Comparison of ENCODE assay signal across 2 cellular contexts in the genomic region with DNA sequence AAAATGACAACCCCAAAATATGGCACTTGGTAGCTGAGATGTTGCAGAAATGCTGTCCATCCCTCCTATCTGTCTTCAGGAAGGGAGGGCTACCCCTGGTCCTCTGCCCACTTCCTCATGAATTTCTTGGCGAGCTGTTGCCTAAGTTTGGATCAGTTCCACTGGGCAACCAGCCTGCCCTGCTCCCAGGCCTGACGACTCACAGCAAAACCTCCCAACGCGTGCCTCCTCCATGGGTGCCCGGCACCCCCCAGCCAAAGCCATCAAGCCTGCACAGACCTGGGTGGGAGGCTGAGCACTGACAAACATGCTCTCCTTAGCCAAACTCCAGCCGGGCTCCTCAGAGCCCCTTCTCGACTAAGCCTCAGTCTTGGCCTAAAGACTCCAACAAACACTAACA.
TF ChIP-seq lines count a peak whose summit lies in the region.

No MANE protein-coding gene starts in this region.

TF ChIP-seq in IMR-90, 13 proteins besides CTCF, POLR2A, EP300 and RAD21:
- TF ChIP-seq RFX5 (IDR thresholded peaks at IDR 0.05; ENCODE audit: low read depth, low read length) (no peak), MAFK (IDR thresholded peaks at IDR 0.05; ENCODE audit: low read depth, low read length) (no peak), ELK1 (IDR thresholded peaks at IDR 0.05; ENCODE audit: borderline replicate concordance, low read depth, low read length) (no peak), MAZ (IDR thresholded peaks at IDR 0.05; ENCODE audit: borderline replicate concordance, low read depth, low read length) (no peak), SMC3 (IDR thresholded peaks at IDR 0.05; ENCODE audit: low read depth, low read length) (no peak), NFE2L2 (IDR thresholded peaks at IDR 0.05; ENCODE audit: low read depth, low read length) (no peak), CEBPB (IDR thresholded peaks at IDR 0.05; ENCODE audit: low read depth, low read length) (no peak), FOS (IDR thresholded peaks at IDR 0.05; ENCODE audit: low read depth, low read length) (no peak), MXI1 (IDR thresholded peaks at IDR 0.05; ENCODE audit: borderline replicate concordance, low read depth, low read length) (no peak), BHLHE40 (IDR thresholded peaks at IDR 0.05; ENCODE audit: low read depth, low read length) (no peak), RCOR1 (IDR thresholded peaks at IDR 0.05; ENCODE audit: insufficient replicate concordance, low read length) (no peak)
- TF ChIP-seq, protein P1, sequence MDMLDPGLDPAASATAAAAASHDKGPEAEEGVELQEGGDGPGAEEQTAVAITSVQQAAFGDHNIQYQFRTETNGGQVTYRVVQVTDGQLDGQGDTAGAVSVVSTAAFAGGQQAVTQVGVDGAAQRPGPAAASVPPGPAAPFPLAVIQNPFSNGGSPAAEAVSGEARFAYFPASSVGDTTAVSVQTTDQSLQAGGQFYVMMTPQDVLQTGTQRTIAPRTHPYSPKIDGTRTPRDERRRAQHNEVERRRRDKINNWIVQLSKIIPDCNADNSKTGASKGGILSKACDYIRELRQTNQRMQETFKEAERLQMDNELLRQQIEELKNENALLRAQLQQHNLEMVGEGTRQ (IDR thresholded peaks at IDR 0.05; ENCODE audit: low read depth, low read length) = no peak

TF ChIP-seq in GM23338, 12 proteins besides CTCF, POLR2A, EP300 and RAD21:
- no peak for TF ChIP-seq EZH2phosphoT487 (IDR thresholded peaks at IDR 0.05; ENCODE audit: unreplicated experiment)
- TF ChIP-seq ZNF331 (CRISPR knock-in tag; IDR thresholded peaks at IDR 0.05; ENCODE audit: low read depth) = no peak
- TF ChIP-seq, protein P2, sequence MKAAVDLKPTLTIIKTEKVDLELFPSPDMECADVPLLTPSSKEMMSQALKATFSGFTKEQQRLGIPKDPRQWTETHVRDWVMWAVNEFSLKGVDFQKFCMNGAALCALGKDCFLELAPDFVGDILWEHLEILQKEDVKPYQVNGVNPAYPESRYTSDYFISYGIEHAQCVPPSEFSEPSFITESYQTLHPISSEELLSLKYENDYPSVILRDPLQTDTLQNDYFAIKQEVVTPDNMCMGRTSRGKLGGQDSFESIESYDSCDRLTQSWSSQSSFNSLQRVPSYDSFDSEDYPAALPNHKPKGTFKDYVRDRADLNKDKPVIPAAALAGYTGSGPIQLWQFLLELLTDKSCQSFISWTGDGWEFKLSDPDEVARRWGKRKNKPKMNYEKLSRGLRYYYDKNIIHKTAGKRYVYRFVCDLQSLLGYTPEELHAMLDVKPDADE (IDR thresholded peaks at IDR 0.05) = no peak
- TF ChIP-seq JUNB (IDR thresholded peaks at IDR 0.05; ENCODE audit: unreplicated experiment) = no peak
- TF ChIP-seq POLR2AphosphoS5 (IDR thresholded peaks at IDR 0.05; ENCODE audit: low read depth) = no peak
